Comparison of ENCODE assay signal across 24 cellular contexts in genomic region chr1:79264285-79264684, GRCh38.
"Had no signal": no experiment of that assay in that cellular context is flagged by ENCODE, and none has a peak within 500 bp of the region (broad histone marks: within the 10 kb centered on the region; RNA-seq: fewer than 3 reads in every experiment).

No MANE protein-coding gene starts in this region.

- DNase-seq: activated CD4-positive, alpha-beta T cell treated with anti-CD3 and anti-CD28 coated beads for 36 hours; activated CD4-positive, CD25-positive, alpha-beta regulatory T cell; activated CD8-positive, alpha-beta memory T cell treated with anti-CD3 and anti-CD28 coated beads, Interleukin-2, amount 10 ng/mL, durations not matched to agents 7 days and 5 days; activated CD8-positive, alpha-beta T cell treated with anti-CD3 and anti-CD28 coated beads, Interleukin-2, amount 10 ng/mL, durations not matched to agents 7 days and 5 days; activated naive CD4-positive, alpha-beta T cell; activated T-cell treated with anti-CD3 and anti-CD28 coated beads, Interleukin-2, amount 50 U/mL, for 48 hours; anterior cingulate cortex; body of pancreas; effector memory CD8-positive, alpha-beta T cell; gastrocnemius medialis; glutamatergic neuron; left lung; lower lobe of right lung; mesenchymal stem cell; naive thymus-derived CD8-positive, alpha-beta T cell; occipital lobe; right cardiac atrium; spleen; stimulated activated naive CD4-positive, alpha-beta T cell; T-helper 2 cell had no signal

- H3K36me3 ChIP-seq: cardiac muscle cell, gastrocnemius medialis, left lung, lower lobe of right lung, neural progenitor cell, spleen, tibial nerve had no signal

- H3K9ac ChIP-seq: neural progenitor cell had no signal

- H3K9me3 ChIP-seq: gastrocnemius medialis, left lung, lower lobe of right lung, spleen, tibial nerve had no signal

- H3K27ac ChIP-seq: body of pancreas, cardiac muscle cell, coronary artery, gastrocnemius medialis, left lung, lower lobe of right lung, neural progenitor cell, spleen, tibial nerve had no signal

- H3K4me3 ChIP-seq: body of pancreas, cardiac muscle cell, coronary artery, gastrocnemius medialis, left lung, lower lobe of right lung, neural progenitor cell, spleen, tibial nerve had no signal
